Comparison of ENCODE assay signal across 1 cellular context in the genomic region with DNA sequence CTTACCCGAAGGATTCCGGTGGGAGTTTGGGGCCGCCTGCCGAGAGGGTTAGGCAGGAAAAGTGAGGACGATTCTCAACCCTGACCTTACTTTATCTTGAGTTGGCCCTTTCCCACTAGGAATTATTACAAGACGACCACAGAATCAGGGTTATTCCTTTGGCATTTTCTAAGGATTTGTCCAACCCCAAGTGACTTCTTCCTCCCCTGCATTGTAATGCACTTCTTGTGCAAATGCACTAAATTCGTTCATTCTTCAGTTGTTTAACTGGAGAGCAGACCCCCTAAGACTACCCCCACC.
TF ChIP-seq lines count a peak whose summit lies in the region.

No MANE protein-coding gene starts in this region.

TF ChIP-seq in K562, 482 proteins besides CTCF, POLR2A, EP300 and RAD21 (continued from another document and continues in another):
- TF ChIP-seq, protein P1, sequence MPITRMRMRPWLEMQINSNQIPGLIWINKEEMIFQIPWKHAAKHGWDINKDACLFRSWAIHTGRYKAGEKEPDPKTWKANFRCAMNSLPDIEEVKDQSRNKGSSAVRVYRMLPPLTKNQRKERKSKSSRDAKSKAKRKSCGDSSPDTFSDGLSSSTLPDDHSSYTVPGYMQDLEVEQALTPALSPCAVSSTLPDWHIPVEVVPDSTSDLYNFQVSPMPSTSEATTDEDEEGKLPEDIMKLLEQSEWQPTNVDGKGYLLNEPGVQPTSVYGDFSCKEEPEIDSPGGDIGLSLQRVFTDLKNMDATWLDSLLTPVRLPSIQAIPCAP (CRISPR knock-in tag; IDR thresholded peaks at IDR 0.05; ENCODE audit: borderline replicate concordance) = no peak
- TF ChIP-seq, protein P2, sequence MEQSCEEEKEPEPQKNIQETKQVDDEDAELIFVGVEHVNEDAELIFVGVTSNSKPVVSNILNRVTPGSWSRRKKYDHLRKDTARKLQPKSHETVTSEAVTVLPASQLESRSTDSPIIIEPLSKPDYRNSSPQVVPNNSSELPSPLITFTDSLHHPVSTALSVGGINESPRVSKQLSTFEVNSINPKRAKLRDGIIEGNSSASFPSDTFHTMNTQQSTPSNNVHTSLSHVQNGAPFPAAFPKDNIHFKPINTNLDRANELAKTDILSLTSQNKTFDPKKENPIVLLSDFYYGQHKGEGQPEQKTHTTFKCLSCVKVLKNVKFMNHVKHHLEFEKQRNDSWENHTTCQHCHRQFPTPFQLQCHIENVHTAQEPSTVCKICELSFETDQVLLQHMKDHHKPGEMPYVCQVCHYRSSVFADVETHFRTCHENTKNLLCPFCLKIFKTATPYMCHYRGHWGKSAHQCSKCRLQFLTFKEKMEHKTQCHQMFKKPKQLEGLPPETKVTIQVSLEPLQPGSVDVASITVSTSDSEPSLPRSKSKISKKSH (CRISPR knock-in tag; IDR thresholded peaks at IDR 0.05) = no peak
- TF ChIP-seq IRF2 (CRISPR knock-in tag; IDR thresholded peaks at IDR 0.05) = no peak
- TF ChIP-seq, protein P3, sequence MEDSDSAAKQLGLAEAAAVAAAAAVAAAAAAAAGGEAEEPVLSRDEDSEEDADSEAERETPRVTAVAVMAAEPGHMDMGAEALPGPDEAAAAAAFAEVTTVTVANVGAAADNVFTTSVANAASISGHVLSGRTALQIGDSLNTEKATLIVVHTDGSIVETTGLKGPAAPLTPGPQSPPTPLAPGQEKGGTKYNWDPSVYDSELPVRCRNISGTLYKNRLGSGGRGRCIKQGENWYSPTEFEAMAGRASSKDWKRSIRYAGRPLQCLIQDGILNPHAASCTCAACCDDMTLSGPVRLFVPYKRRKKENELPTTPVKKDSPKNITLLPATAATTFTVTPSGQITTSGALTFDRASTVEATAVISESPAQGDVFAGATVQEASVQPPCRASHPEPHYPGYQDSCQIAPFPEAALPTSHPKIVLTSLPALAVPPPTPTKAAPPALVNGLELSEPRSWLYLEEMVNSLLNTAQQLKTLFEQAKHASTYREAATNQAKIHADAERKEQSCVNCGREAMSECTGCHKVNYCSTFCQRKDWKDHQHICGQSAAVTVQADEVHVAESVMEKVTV (CRISPR knock-in tag; IDR thresholded peaks at IDR 0.05) = no peak; the same call in 1 of the 2 replicates
- TF ChIP-seq, protein P4, sequence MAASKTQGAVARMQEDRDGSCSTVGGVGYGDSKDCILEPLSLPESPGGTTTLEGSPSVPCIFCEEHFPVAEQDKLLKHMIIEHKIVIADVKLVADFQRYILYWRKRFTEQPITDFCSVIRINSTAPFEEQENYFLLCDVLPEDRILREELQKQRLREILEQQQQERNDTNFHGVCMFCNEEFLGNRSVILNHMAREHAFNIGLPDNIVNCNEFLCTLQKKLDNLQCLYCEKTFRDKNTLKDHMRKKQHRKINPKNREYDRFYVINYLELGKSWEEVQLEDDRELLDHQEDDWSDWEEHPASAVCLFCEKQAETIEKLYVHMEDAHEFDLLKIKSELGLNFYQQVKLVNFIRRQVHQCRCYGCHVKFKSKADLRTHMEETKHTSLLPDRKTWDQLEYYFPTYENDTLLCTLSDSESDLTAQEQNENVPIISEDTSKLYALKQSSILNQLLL (CRISPR knock-in tag; IDR thresholded peaks at IDR 0.05; ENCODE audit: borderline replicate concordance) = 0 out of 2 replicates have a peak, but pooled peaks have one; percentile 64
- no peak for TF ChIP-seq WHSC1 (IDR thresholded peaks at IDR 0.05; ENCODE audit: low read length)
- no peak; the same call in 1 of the 2 replicates for TF ChIP-seq ZNF12 (CRISPR knock-in tag; IDR thresholded peaks at IDR 0.05)
- no peak for TF ChIP-seq YBX1 (IDR thresholded peaks at IDR 0.05)
- TF ChIP-seq, protein P5, sequence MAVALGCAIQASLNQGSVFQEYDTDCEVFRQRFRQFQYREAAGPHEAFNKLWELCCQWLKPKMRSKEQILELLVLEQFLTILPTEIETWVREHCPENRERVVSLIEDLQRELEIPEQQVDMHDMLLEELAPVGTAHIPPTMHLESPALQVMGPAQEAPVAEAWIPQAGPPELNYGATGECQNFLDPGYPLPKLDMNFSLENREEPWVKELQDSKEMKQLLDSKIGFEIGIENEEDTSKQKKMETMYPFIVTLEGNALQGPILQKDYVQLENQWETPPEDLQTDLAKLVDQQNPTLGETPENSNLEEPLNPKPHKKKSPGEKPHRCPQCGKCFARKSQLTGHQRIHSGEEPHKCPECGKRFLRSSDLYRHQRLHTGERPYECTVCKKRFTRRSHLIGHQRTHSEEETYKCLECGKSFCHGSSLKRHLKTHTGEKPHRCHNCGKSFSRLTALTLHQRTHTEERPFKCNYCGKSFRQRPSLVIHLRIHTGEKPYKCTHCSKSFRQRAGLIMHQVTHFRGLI (CRISPR knock-in tag; IDR thresholded peaks at IDR 0.05) = no peak
- TF ChIP-seq ZNF354B (CRISPR knock-in tag; IDR thresholded peaks at IDR 0.05) = no peak
- no peak for TF ChIP-seq MYNN (IDR thresholded peaks at IDR 0.05)
- TF ChIP-seq MYNN (CRISPR knock-in tag; IDR thresholded peaks at IDR 0.05) = no peak
- TF ChIP-seq PHF20 (IDR thresholded peaks at IDR 0.05; ENCODE audit: partially characterized antibody) = no peak
- TF ChIP-seq ZNF24 (IDR thresholded peaks at IDR 0.05) = no peak
- TF ChIP-seq JUN (IDR thresholded peaks at IDR 0.05; ENCODE audit: borderline replicate concordance, low read depth, low read length) = no peak
- peak; percentile 77; the same call in 1 of the 2 replicates for TF ChIP-seq JUN (CRISPR knock-in tag; IDR thresholded peaks at IDR 0.05; ENCODE audit: borderline replicate concordance)
- no peak for TF ChIP-seq ZNF143 (CRISPR knock-in tag; IDR thresholded peaks at IDR 0.05)
- TF ChIP-seq BCOR (IDR thresholded peaks at IDR 0.05) = no peak
- 0 out of 2 replicates have a peak, but pooled peaks have one; percentile 59 for TF ChIP-seq SMAD3 (CRISPR knock-in tag; conservative IDR thresholded peaks at IDR 0.05)
- TF ChIP-seq, protein P6, sequence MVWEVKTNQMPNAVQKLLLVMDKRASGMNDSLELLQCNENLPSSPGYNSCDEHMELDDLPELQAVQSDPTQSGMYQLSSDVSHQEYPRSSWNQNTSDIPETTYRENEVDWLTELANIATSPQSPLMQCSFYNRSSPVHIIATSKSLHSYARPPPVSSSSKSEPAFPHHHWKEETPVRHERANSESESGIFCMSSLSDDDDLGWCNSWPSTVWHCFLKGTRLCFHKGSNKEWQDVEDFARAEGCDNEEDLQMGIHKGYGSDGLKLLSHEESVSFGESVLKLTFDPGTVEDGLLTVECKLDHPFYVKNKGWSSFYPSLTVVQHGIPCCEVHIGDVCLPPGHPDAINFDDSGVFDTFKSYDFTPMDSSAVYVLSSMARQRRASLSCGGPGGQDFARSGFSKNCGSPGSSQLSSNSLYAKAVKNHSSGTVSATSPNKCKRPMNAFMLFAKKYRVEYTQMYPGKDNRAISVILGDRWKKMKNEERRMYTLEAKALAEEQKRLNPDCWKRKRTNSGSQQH (CRISPR knock-in tag; IDR thresholded peaks at IDR 0.05) = no peak; the same call in 1 of the 2 replicates
- TF ChIP-seq ZNF212 (CRISPR knock-in tag; IDR thresholded peaks at IDR 0.05) = no peak
- TF ChIP-seq, protein P7, sequence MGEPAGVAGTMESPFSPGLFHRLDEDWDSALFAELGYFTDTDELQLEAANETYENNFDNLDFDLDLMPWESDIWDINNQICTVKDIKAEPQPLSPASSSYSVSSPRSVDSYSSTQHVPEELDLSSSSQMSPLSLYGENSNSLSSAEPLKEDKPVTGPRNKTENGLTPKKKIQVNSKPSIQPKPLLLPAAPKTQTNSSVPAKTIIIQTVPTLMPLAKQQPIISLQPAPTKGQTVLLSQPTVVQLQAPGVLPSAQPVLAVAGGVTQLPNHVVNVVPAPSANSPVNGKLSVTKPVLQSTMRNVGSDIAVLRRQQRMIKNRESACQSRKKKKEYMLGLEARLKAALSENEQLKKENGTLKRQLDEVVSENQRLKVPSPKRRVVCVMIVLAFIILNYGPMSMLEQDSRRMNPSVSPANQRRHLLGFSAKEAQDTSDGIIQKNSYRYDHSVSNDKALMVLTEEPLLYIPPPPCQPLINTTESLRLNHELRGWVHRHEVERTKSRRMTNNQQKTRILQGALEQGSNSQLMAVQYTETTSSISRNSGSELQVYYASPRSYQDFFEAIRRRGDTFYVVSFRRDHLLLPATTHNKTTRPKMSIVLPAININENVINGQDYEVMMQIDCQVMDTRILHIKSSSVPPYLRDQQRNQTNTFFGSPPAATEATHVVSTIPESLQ (CRISPR knock-in tag; IDR thresholded peaks at IDR 0.05) = no peak
- 0 out of 4 replicates have a peak, but pooled peaks of 1 of the 2 experiments have one; percentile 13 for TF ChIP-seq KDM4B (IDR thresholded peaks at IDR 0.05; ENCODE audit: borderline replicate concordance in 2 of 2, low read depth in 1 of 2)
- TF ChIP-seq MTA3 (IDR thresholded peaks at IDR 0.05; ENCODE audit: borderline replicate concordance) = no peak
- TF ChIP-seq, protein P8, sequence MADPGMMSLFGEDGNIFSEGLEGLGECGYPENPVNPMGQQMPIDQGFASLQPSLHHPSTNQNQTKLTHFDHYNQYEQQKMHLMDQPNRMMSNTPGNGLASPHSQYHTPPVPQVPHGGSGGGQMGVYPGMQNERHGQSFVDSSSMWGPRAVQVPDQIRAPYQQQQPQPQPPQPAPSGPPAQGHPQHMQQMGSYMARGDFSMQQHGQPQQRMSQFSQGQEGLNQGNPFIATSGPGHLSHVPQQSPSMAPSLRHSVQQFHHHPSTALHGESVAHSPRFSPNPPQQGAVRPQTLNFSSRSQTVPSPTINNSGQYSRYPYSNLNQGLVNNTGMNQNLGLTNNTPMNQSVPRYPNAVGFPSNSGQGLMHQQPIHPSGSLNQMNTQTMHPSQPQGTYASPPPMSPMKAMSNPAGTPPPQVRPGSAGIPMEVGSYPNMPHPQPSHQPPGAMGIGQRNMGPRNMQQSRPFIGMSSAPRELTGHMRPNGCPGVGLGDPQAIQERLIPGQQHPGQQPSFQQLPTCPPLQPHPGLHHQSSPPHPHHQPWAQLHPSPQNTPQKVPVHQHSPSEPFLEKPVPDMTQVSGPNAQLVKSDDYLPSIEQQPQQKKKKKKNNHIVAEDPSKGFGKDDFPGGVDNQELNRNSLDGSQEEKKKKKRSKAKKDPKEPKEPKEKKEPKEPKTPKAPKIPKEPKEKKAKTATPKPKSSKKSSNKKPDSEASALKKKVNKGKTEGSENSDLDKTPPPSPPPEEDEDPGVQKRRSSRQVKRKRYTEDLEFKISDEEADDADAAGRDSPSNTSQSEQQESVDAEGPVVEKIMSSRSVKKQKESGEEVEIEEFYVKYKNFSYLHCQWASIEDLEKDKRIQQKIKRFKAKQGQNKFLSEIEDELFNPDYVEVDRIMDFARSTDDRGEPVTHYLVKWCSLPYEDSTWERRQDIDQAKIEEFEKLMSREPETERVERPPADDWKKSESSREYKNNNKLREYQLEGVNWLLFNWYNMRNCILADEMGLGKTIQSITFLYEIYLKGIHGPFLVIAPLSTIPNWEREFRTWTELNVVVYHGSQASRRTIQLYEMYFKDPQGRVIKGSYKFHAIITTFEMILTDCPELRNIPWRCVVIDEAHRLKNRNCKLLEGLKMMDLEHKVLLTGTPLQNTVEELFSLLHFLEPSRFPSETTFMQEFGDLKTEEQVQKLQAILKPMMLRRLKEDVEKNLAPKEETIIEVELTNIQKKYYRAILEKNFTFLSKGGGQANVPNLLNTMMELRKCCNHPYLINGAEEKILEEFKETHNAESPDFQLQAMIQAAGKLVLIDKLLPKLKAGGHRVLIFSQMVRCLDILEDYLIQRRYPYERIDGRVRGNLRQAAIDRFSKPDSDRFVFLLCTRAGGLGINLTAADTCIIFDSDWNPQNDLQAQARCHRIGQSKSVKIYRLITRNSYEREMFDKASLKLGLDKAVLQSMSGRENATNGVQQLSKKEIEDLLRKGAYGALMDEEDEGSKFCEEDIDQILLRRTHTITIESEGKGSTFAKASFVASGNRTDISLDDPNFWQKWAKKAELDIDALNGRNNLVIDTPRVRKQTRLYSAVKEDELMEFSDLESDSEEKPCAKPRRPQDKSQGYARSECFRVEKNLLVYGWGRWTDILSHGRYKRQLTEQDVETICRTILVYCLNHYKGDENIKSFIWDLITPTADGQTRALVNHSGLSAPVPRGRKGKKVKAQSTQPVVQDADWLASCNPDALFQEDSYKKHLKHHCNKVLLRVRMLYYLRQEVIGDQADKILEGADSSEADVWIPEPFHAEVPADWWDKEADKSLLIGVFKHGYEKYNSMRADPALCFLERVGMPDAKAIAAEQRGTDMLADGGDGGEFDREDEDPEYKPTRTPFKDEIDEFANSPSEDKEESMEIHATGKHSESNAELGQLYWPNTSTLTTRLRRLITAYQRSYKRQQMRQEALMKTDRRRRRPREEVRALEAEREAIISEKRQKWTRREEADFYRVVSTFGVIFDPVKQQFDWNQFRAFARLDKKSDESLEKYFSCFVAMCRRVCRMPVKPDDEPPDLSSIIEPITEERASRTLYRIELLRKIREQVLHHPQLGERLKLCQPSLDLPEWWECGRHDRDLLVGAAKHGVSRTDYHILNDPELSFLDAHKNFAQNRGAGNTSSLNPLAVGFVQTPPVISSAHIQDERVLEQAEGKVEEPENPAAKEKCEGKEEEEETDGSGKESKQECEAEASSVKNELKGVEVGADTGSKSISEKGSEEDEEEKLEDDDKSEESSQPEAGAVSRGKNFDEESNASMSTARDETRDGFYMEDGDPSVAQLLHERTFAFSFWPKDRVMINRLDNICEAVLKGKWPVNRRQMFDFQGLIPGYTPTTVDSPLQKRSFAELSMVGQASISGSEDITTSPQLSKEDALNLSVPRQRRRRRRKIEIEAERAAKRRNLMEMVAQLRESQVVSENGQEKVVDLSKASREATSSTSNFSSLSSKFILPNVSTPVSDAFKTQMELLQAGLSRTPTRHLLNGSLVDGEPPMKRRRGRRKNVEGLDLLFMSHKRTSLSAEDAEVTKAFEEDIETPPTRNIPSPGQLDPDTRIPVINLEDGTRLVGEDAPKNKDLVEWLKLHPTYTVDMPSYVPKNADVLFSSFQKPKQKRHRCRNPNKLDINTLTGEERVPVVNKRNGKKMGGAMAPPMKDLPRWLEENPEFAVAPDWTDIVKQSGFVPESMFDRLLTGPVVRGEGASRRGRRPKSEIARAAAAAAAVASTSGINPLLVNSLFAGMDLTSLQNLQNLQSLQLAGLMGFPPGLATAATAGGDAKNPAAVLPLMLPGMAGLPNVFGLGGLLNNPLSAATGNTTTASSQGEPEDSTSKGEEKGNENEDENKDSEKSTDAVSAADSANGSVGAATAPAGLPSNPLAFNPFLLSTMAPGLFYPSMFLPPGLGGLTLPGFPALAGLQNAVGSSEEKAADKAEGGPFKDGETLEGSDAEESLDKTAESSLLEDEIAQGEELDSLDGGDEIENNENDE (IDR thresholded peaks at IDR 0.05; ENCODE audit: low read depth, low read length) = no peak
- 0 out of 2 replicates have a peak, but pooled peaks have one; percentile 30 for TF ChIP-seq CEBPG (CRISPR knock-in tag; IDR thresholded peaks at IDR 0.05)
- no peak for TF ChIP-seq CEBPG (tag; conservative IDR thresholded peaks at IDR 0.05 in 1 of 2, IDR thresholded peaks at IDR 0.05 in 1 of 2)
- no peak for TF ChIP-seq MAFF (IDR thresholded peaks at IDR 0.05; ENCODE audit: low read length)
- TF ChIP-seq, protein P9, sequence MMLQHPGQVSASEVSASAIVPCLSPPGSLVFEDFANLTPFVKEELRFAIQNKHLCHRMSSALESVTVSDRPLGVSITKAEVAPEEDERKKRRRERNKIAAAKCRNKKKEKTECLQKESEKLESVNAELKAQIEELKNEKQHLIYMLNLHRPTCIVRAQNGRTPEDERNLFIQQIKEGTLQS (IDR thresholded peaks at IDR 0.05) = no peak
- TF ChIP-seq, protein P9 (CRISPR knock-in tag; conservative IDR thresholded peaks at IDR 0.05) = no peak
- TF ChIP-seq NR2C1 (IDR thresholded peaks at IDR 0.05) = peak; percentile 47; the same call in 1 of the 2 replicates
- TF ChIP-seq NR2C1 (tag; IDR thresholded peaks at IDR 0.05) = no peak; the same call in 1 of the 2 replicates
